In genomic region chr5:127136908-127137307, GRCh38 we compare ENCODE assay signal across 19 cellular contexts.
"Had no signal": no experiment of that assay in that cellular context is flagged by ENCODE, and none has a peak within 500 bp of the region (broad histone marks: within the 10 kb centered on the region; RNA-seq: fewer than 3 reads in every experiment).

No MANE protein-coding gene starts in this region.

- H3K9me3 ChIP-seq: body of pancreas, thoracic aorta, upper lobe of left lung had no signal

- H3K36me3 Mint-ChIP-seq: activated CD8-positive, alpha-beta memory T cell treated with anti-CD3 and anti-CD28 coated beads, Interleukin-2, amount 10 ng/mL, durations not matched to agents 7 days and 5 days; mesothelial cell of epicardium; stimulated activated naive B cell treated with anti-CD40 and anti-IgM and Interleukin-4, amounts not matched to agents 10 μg/mL and 1 μg/mL and 100 μg/mL, for 72 hours; WTC11 had no signal

- H3K4me3 ChIP-seq: body of pancreas, lung, thoracic aorta, upper lobe of left lung had no signal

- H3K4me1 ChIP-seq: body of pancreas, parathyroid adenoma, upper lobe of left lung had no signal

- DNase-seq: activated CD4-positive, alpha-beta memory T cell treated with anti-CD3 and anti-CD28 coated beads, Interleukin-2, amount 10 ng/mL, durations not matched to agents 7 days and 5 days; activated CD4-positive, alpha-beta T cell treated with anti-CD3 and anti-CD28 coated beads for 4 hours; activated CD8-positive, alpha-beta memory T cell treated with anti-CD3 and anti-CD28 coated beads, Interleukin-2, amount 10 ng/mL, durations not matched to agents 7 days and 5 days; activated naive CD8-positive, alpha-beta T cell treated with anti-CD3 and anti-CD28 coated beads for 36 hours; amniotic stem cell; body of pancreas; endodermal cell; foreskin melanocyte; glutamatergic neuron; hippocampal formation; left cardiac atrium; stimulated activated naive B cell treated with anti-CD40 and anti-IgM and Interleukin-4, amounts not matched to agents 10 μg/mL and 1 μg/mL and 100 μg/mL, for 72 hours; upper lobe of left lung had no signal

- H3K4me1 Mint-ChIP-seq: activated CD4-positive, alpha-beta memory T cell treated with anti-CD3 and anti-CD28 coated beads, Interleukin-2, amount 10 ng/mL, durations not matched to agents 7 days and 5 days; activated CD8-positive, alpha-beta memory T cell treated with anti-CD3 and anti-CD28 coated beads, Interleukin-2, amount 10 ng/mL, durations not matched to agents 7 days and 5 days; activated naive CD8-positive, alpha-beta T cell treated with anti-CD3 and anti-CD28 coated beads for 36 hours; WTC11 had no signal

- H3K36me3 ChIP-seq: thoracic aorta, upper lobe of left lung had no signal

- H3K9ac ChIP-seq: parathyroid adenoma had no signal

- H3K4me3 Mint-ChIP-seq: activated CD4-positive, alpha-beta memory T cell treated with anti-CD3 and anti-CD28 coated beads, Interleukin-2, amount 10 ng/mL, durations not matched to agents 7 days and 5 days; activated CD8-positive, alpha-beta memory T cell treated with anti-CD3 and anti-CD28 coated beads, Interleukin-2, amount 10 ng/mL, durations not matched to agents 7 days and 5 days; activated naive CD8-positive, alpha-beta T cell treated with anti-CD3 and anti-CD28 coated beads for 36 hours; endodermal cell; mesothelial cell of epicardium; nephron; stimulated activated naive B cell treated with anti-CD40 and anti-IgM and Interleukin-4, amounts not matched to agents 10 μg/mL and 1 μg/mL and 100 μg/mL, for 72 hours; WTC11 had no signal

- H3K27me3 ChIP-seq: body of pancreas, upper lobe of left lung had no signal

- H3K27me3 Mint-ChIP-seq: stimulated activated naive B cell treated with anti-CD40 and anti-IgM and Interleukin-4, amounts not matched to agents 10 μg/mL and 1 μg/mL and 100 μg/mL, for 72 hours had no signal

- H3K27ac ChIP-seq: body of pancreas, parathyroid adenoma, thoracic aorta, upper lobe of left lung had no signal

- H3K27ac Mint-ChIP-seq: activated CD4-positive, alpha-beta memory T cell treated with anti-CD3 and anti-CD28 coated beads, Interleukin-2, amount 10 ng/mL, durations not matched to agents 7 days and 5 days; activated CD8-positive, alpha-beta memory T cell treated with anti-CD3 and anti-CD28 coated beads, Interleukin-2, amount 10 ng/mL, durations not matched to agents 7 days and 5 days; activated naive CD8-positive, alpha-beta T cell treated with anti-CD3 and anti-CD28 coated beads for 36 hours; endodermal cell; mesothelial cell of epicardium; stimulated activated naive B cell treated with anti-CD40 and anti-IgM and Interleukin-4, amounts not matched to agents 10 μg/mL and 1 μg/mL and 100 μg/mL, for 72 hours; WTC11 had no signal

- H3K9me3 Mint-ChIP-seq: activated CD4-positive, alpha-beta memory T cell treated with anti-CD3 and anti-CD28 coated beads, Interleukin-2, amount 10 ng/mL, durations not matched to agents 7 days and 5 days; activated naive CD8-positive, alpha-beta T cell treated with anti-CD3 and anti-CD28 coated beads for 36 hours; nephron; WTC11 had no signal
